In genomic region chr17:29179232-29180036, GRCh38 we compare ENCODE assay signal across 8 cellular contexts. TPM values are rescaled to one million over a fixed set of nuclear protein-coding genes. Genes with fewer than 3 reads are reported as not detected.
A peak's percentile ranks its signal among the peaks of the same experiment; 100 is the strongest.
DNase-seq lines count a peak whose midpoint lies in the region; ATAC-seq and TF ChIP-seq lines count a peak whose summit lies in the region.

No MANE protein-coding gene starts in this region.

- H3K79me2 ChIP-seq in MM.1S (ENCODE audit: low read length) (peaks cover 15% of the 10 kb centered on the region), parathyroid adenoma (peaks cover 10% of the 10 kb centered on the region)

- no peaks in the 10 kb centered on the region for H3K9me3 Mint-ChIP-seq in activated CD8-positive, alpha-beta T cell treated with anti-CD3 and anti-CD28 coated beads, Interleukin-2, amount 10 ng/mL, durations not matched to agents 7 days and 5 days (ENCODE audit: insufficient read depth)

- no peak for ATAC-seq in activated CD8-positive, alpha-beta T cell treated with anti-CD3 and anti-CD28 coated beads, Interleukin-2, amount 10 ng/mL, durations not matched to agents 7 days and 5 days
- ATAC-seq in HG03108 (IDR thresholded peaks at IDR 0.05; ENCODE audit: unreplicated experiment), result no peak

- TF ChIP-seq CTCF in MM.1S (IDR thresholded peaks at IDR 0.05; ENCODE audit: low read length) (no peak), parathyroid adenoma (IDR thresholded peaks at IDR 0.05) (no peak)

- intact Hi-C loops in head of caudate nucleus (cut with DNase I), result loop anchor here (5.0 kb wide), 2 partner anchors 32 to 38 kb away; no protein-coding TSS in a partner anchor

- H3K4me3 Mint-ChIP-seq in activated CD8-positive, alpha-beta T cell treated with anti-CD3 and anti-CD28 coated beads, Interleukin-2, amount 10 ng/mL, durations not matched to agents 7 days and 5 days, result peak overlapping the region; percentile 51

- H3F3A ChIP-seq in MM.1S (ENCODE audit: insufficient read depth, low read length), result peaks cover 22% of the 10 kb centered on the region

- H3K4me1 Mint-ChIP-seq in activated CD8-positive, alpha-beta T cell treated with anti-CD3 and anti-CD28 coated beads, Interleukin-2, amount 10 ng/mL, durations not matched to agents 7 days and 5 days (ENCODE audit: low read depth), result peaks cover 38% of the 10 kb centered on the region

- H3K27ac ChIP-seq in MM.1S (ENCODE audit: low read length) (no peak overlapping the region), parathyroid adenoma (peak overlapping the region; percentile 88)

- H3K27me3 ChIP-seq in MM.1S (replicated peaks; ENCODE audit: insufficient read depth, low read length) (no peaks in the 10 kb centered on the region), parathyroid adenoma (ENCODE audit: control insufficient read depth, insufficient read depth, low read length) (no peaks in the 10 kb centered on the region)

- H3K4me3 ChIP-seq in MM.1S (ENCODE audit: low read length), result peak overlapping the region; percentile 68
- H3K4me3 ChIP-seq in parathyroid adenoma (ENCODE audit: low read depth, low read length), result peak overlapping the region; percentile 57

- H3K4me1 ChIP-seq in MM.1S (ENCODE audit: low read length) (peaks cover 39% of the 10 kb centered on the region), parathyroid adenoma (peaks cover 16% of the 10 kb centered on the region)

- no peaks in the 10 kb centered on the region for H3K9me3 ChIP-seq in MM.1S (replicated peaks; ENCODE audit: insufficient read depth, low read length)
- no peaks in the 10 kb centered on the region for H3K9me3 ChIP-seq in parathyroid adenoma (ENCODE audit: control insufficient read depth, low read length)

- peaks cover 10% of the 10 kb centered on the region for H3K27me3 Mint-ChIP-seq in activated CD8-positive, alpha-beta T cell treated with anti-CD3 and anti-CD28 coated beads, Interleukin-2, amount 10 ng/mL, durations not matched to agents 7 days and 5 days (ENCODE audit: low read depth)

- H2AFZ ChIP-seq in MM.1S (ENCODE audit: low read length) (peak overlapping the region; percentile 56), parathyroid adenoma (peak overlapping the region; percentile 85)

- DNase-seq in ELF-1 (ENCODE audit: low read depth, low spot score), result peak; percentile 66
- no peak for DNase-seq in MM.1S
- no peak for DNase-seq in activated CD8-positive, alpha-beta T cell treated with anti-CD3 and anti-CD28 coated beads, Interleukin-2, amount 10 ng/mL, durations not matched to agents 7 days and 5 days
- DNase-seq in head of caudate nucleus, result peak in 27 of 42 donors; percentile 15 to 67 (median 43)
- DNase-seq in GF-D8 (lab: John Stamatoyannopoulos, UW), result no peak
- DNase-seq in MV-4-11 (lab: John Stamatoyannopoulos, UW), result no peak

- H3K4me2 ChIP-seq in MM.1S (ENCODE audit: low read depth, low read length) (peak overlapping the region; percentile 92), parathyroid adenoma (ENCODE audit: low read length) (peak overlapping the region; percentile 86)

- H3K9me2 ChIP-seq in MM.1S (replicated peaks; ENCODE audit: insufficient read depth, low read length), result no peaks in the 10 kb centered on the region

- POLR2A ChIA-PET in activated CD8-positive, alpha-beta T cell treated with anti-CD3 and anti-CD28 coated beads, Interleukin-2, amount 10 ng/mL, durations not matched to agents 7 days and 5 days (lab: Charles Lee), result interaction anchor here (0.6 to 1.7 kb wide), 3 partner anchors 31 to 70 kb away, joined by 3 to 6 read pairs (median 5); no protein-coding TSS in a partner anchor

- no peaks in the 10 kb centered on the region for H3K36me3 ChIP-seq in MM.1S (replicated peaks; ENCODE audit: insufficient read depth, low read length)
- H3K36me3 ChIP-seq in parathyroid adenoma (ENCODE audit: control insufficient read depth, insufficient read depth, low read length), result no peaks in the 10 kb centered on the region

- CTCF ChIA-PET in activated CD8-positive, alpha-beta T cell treated with anti-CD3 and anti-CD28 coated beads, Interleukin-2, amount 10 ng/mL, durations not matched to agents 7 days and 5 days (lab: Charles Lee), result interaction anchor here (0.6 to 12.4 kb wide), 32 partner anchors 8 to 214 kb away, joined by 3 to 342 read pairs (median 6); partner anchors contain the start of gene NUFIP2

- H4K20me1 ChIP-seq in MM.1S (ENCODE audit: insufficient read depth, low read length), result no peaks in the 10 kb centered on the region

- H3K9ac ChIP-seq in MM.1S (ENCODE audit: low read length), result peak overlapping the region; percentile 42; the same call in 1 of the 2 replicates
- peak overlapping the region; percentile 33 for H3K9ac ChIP-seq in parathyroid adenoma

- H3K36me3 Mint-ChIP-seq in activated CD8-positive, alpha-beta T cell treated with anti-CD3 and anti-CD28 coated beads, Interleukin-2, amount 10 ng/mL, durations not matched to agents 7 days and 5 days (ENCODE audit: low read depth), result no peaks in the 10 kb centered on the region

- H3K27ac Mint-ChIP-seq in activated CD8-positive, alpha-beta T cell treated with anti-CD3 and anti-CD28 coated beads, Interleukin-2, amount 10 ng/mL, durations not matched to agents 7 days and 5 days, result no peak overlapping the region

RNA-seq across cellular contexts. Expression of gene MYO18A, which starts 0.8 kb away (rescaled TPM):
- 10 to 100 TPM; 53.4 to 53.8 TPM for total RNA-seq in activated CD8-positive, alpha-beta T cell treated with anti-CD3 and anti-CD28 coated beads, Interleukin-2, amount 10 ng/mL, durations not matched to agents 7 days and 5 days

Comparison
In these comparisons a context has a peak if more than half of its experiments do, and no peak if none do; other contexts are left out.
1. DNase-seq: peak in ELF-1 (single experiment) and head of caudate nucleus (27 of 42); none in MM.1S (single experiment), activated CD8-positive, alpha-beta T cell treated with anti-CD3 and anti-CD28 coated beads, Interleukin-2, amount 10 ng/mL, durations not matched to agents 7 days and 5 days (single experiment), GF-D8 (single experiment) and MV-4-11 (single experiment).